In the genomic region with DNA sequence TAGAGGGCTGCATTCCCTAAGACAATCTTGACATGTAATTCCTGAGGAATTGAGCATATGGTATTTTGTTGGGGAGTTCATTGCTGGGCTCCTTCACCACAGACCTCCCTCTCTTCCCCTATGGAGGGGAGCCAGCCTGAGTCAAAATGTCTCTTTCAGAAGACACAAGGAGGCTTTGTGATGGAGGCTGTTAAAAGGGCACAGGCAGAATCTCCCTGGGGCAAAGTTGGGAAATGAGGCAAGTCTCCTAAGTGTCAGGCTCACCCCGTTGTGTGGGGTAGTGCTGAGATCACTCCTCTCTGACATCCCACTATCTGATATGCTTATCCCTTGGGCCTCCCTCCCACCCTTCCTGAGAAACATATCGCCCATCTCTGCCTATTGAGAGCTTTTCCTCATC, we compare ENCODE assay signal across 27 cellular contexts. TPM values are rescaled to one million over a fixed set of nuclear protein-coding genes. Genes with fewer than 3 reads are reported as not detected.
A peak's percentile ranks its signal among the peaks of the same experiment; 100 is the strongest.
DNase-seq lines count a peak whose midpoint lies in the region; ATAC-seq and TF ChIP-seq lines count a peak whose summit lies in the region.
"Had no signal": no experiment of that assay in that cellular context is flagged by ENCODE, and none has a peak within 500 bp of the region (broad histone marks: within the 10 kb centered on the region; RNA-seq: fewer than 3 reads in every experiment).

No MANE protein-coding gene starts in this region.

- peaks cover 9% of the 10 kb centered on the region for H3K4me1 ChIP-seq in GM23338 (ENCODE audit: insufficient read depth)
- H3K4me1 ChIP-seq: breast epithelium, pancreas, uterus had no signal

- no peaks in the 10 kb centered on the region for H3K9me2 ChIP-seq in GM23338 (ENCODE audit: insufficient read depth)

- POLR2A ChIA-PET in activated CD4-positive, alpha-beta T cell treated with anti-CD3 and anti-CD28 coated beads, Interleukin-2, amount 10 ng/mL, durations not matched to agents 7 days and 5 days (lab: Charles Lee), result no interaction called here

- H3K36me3 ChIP-seq in GM23338 (ENCODE audit: insufficient read depth), result no peaks in the 10 kb centered on the region
- H3K36me3 ChIP-seq: breast epithelium, pancreas, uterus had no signal

- peaks cover 51% of the 10 kb centered on the region for H3K27me3 ChIP-seq in GM23338 (ENCODE audit: insufficient read depth)
- H3K27me3 ChIP-seq: breast epithelium, pancreas, testis, uterus had no signal

- H3K27ac Mint-ChIP-seq in GM23338 (no peak overlapping the region), brain (peak overlapping the region in 3 of 5 experiments; percentile 4 to 72 (median 16))
- H3K27ac Mint-ChIP-seq in activated CD4-positive, alpha-beta T cell treated with anti-CD3 and anti-CD28 coated beads, Interleukin-2, amount 10 ng/mL, durations not matched to agents 7 days and 5 days, result no peak overlapping the region
- H3K27ac Mint-ChIP-seq: activated B cell treated with CpG ODN at 0.5 μM for 24 hours; activated CD8-positive, alpha-beta memory T cell treated with anti-CD3 and anti-CD28 coated beads, Interleukin-2, amount 10 ng/mL, durations not matched to agents 7 days and 5 days; activated naive CD4-positive, alpha-beta T cell treated with anti-CD3 and anti-CD28 coated beads for 36 hours; naive thymus-derived CD4-positive, alpha-beta T cell had no signal

- H3K27ac ChIP-seq in GM23338 (ENCODE audit: low read depth), result no peak overlapping the region
- H3K27ac ChIP-seq: pancreas, testis, uterus had no signal

- no peaks in the 10 kb centered on the region for H3K79me2 ChIP-seq in GM23338 (replicated peaks; ENCODE audit: insufficient read depth)

- no peak for DNase-seq in GM23338 (ENCODE audit: low spot score)
- DNase-seq in medulla oblongata (ENCODE audit: extremely low spot score), result peak; percentile 38
- peak; percentile 11 for DNase-seq in retina
- DNase-seq in activated CD4-positive, alpha-beta T cell treated with anti-CD3 and anti-CD28 coated beads, Interleukin-2, amount 10 ng/mL, durations not matched to agents 7 days and 5 days, result no peak
- no peak for DNase-seq in GM03348 (ENCODE audit: low spot score)
- no peak for DNase-seq in dermis blood vessel endothelial cell
- DNase-seq: activated B cell treated with CpG ODN at 0.5 μM for 24 hours; activated CD8-positive, alpha-beta memory T cell treated with anti-CD3 and anti-CD28 coated beads, Interleukin-2, amount 10 ng/mL, durations not matched to agents 7 days and 5 days; activated naive CD4-positive, alpha-beta T cell treated with anti-CD3 and anti-CD28 coated beads for 36 hours; amniotic stem cell; DND-41; effector CD8-positive, alpha-beta T cell; midbrain; naive thymus-derived CD4-positive, alpha-beta T cell; NCI-H1092 treated with DMSO at 0.1 percent for 48 hours; NCI-H2029; pancreas; stimulated activated naive CD4-positive, alpha-beta T cell treated with Interleukin-2 at 50 U/mL for 16 hours; testis; uterus had no signal

- H3K4me1 Mint-ChIP-seq in GM23338 (peaks cover 23% of the 10 kb centered on the region), brain (peaks cover 11% of the 10 kb centered on the region)
- H3K4me1 Mint-ChIP-seq in activated CD4-positive, alpha-beta T cell treated with anti-CD3 and anti-CD28 coated beads, Interleukin-2, amount 10 ng/mL, durations not matched to agents 7 days and 5 days, result peaks cover 11% of the 10 kb centered on the region

- H3K4me2 ChIP-seq in GM23338, result no peak overlapping the region

- no peaks in the 10 kb centered on the region for H3K36me3 Mint-ChIP-seq in GM23338 (ENCODE audit: low read depth)
- no peaks in the 10 kb centered on the region for H3K36me3 Mint-ChIP-seq in brain
- no peaks in the 10 kb centered on the region for H3K36me3 Mint-ChIP-seq in activated CD4-positive, alpha-beta T cell treated with anti-CD3 and anti-CD28 coated beads, Interleukin-2, amount 10 ng/mL, durations not matched to agents 7 days and 5 days (ENCODE audit: low read depth)
- H3K36me3 Mint-ChIP-seq: activated CD8-positive, alpha-beta memory T cell treated with anti-CD3 and anti-CD28 coated beads, Interleukin-2, amount 10 ng/mL, durations not matched to agents 7 days and 5 days; CD14-positive monocyte; naive thymus-derived CD4-positive, alpha-beta T cell had no signal

- TF ChIP-seq CTCF in GM23338 (conservative IDR thresholded peaks at IDR 0.05; ENCODE audit: low read depth in 2 of 2) (no peak), brain (conservative IDR thresholded peaks at IDR 0.05) (no peak)

- H4K20me1 ChIP-seq in GM23338 (replicated peaks; ENCODE audit: insufficient read depth), result no peaks in the 10 kb centered on the region; the same call in 1 of the 2 replicates

- no peak overlapping the region for H3K4me3 ChIP-seq in GM23338
- H3K4me3 ChIP-seq: breast epithelium, pancreas, testis, uterus had no signal

- H3K4me3 Mint-ChIP-seq in GM23338 (no peak overlapping the region), brain (peak overlapping the region in 1 of 5 experiments; percentile 40)
- no peak overlapping the region for H3K4me3 Mint-ChIP-seq in activated CD4-positive, alpha-beta T cell treated with anti-CD3 and anti-CD28 coated beads, Interleukin-2, amount 10 ng/mL, durations not matched to agents 7 days and 5 days
- H3K4me3 Mint-ChIP-seq: activated B cell treated with CpG ODN at 0.5 μM for 24 hours; activated CD8-positive, alpha-beta memory T cell treated with anti-CD3 and anti-CD28 coated beads, Interleukin-2, amount 10 ng/mL, durations not matched to agents 7 days and 5 days; activated naive CD4-positive, alpha-beta T cell treated with anti-CD3 and anti-CD28 coated beads for 36 hours; CD14-positive monocyte had no signal

- CTCF ChIA-PET in activated CD4-positive, alpha-beta T cell treated with anti-CD3 and anti-CD28 coated beads, Interleukin-2, amount 10 ng/mL, durations not matched to agents 7 days and 5 days (lab: Charles Lee), result interaction anchor here (0.6 to 1.5 kb wide), 5 partner anchors 8 to 108 kb away, joined by 3 to 5 read pairs (median 4); no protein-coding TSS in a partner anchor

- H3K9me3 Mint-ChIP-seq in GM23338 (no peaks in the 10 kb centered on the region), brain (peaks cover 0 to 6% (median 0%) of the 10 kb centered on the region in 5 experiments)
- no peaks in the 10 kb centered on the region for H3K9me3 Mint-ChIP-seq in activated CD4-positive, alpha-beta T cell treated with anti-CD3 and anti-CD28 coated beads, Interleukin-2, amount 10 ng/mL, durations not matched to agents 7 days and 5 days
- H3K9me3 Mint-ChIP-seq: activated B cell treated with CpG ODN at 0.5 μM for 24 hours; activated naive CD4-positive, alpha-beta T cell treated with anti-CD3 and anti-CD28 coated beads for 36 hours; CD14-positive monocyte had no signal

- peak overlapping the region; percentile 47; the same call in 1 of the 2 replicates for H2AFZ ChIP-seq in GM23338

- peaks cover 40% of the 10 kb centered on the region for H3K27me3 Mint-ChIP-seq in GM23338 (ENCODE audit: insufficient read depth, low read depth, poor library complexity)
- peaks cover 61% of the 10 kb centered on the region for H3K27me3 Mint-ChIP-seq in brain
- H3K27me3 Mint-ChIP-seq in activated CD4-positive, alpha-beta T cell treated with anti-CD3 and anti-CD28 coated beads, Interleukin-2, amount 10 ng/mL, durations not matched to agents 7 days and 5 days, result peaks cover 52% of the 10 kb centered on the region

- no peak for ATAC-seq in GM23338
- no peak for ATAC-seq in GM21529 (IDR thresholded peaks at IDR 0.05; ENCODE audit: unreplicated experiment)
- ATAC-seq: activated CD8-positive, alpha-beta memory T cell treated with anti-CD3 and anti-CD28 coated beads, Interleukin-2, amount 10 ng/mL, durations not matched to agents 7 days and 5 days; left lobe of liver; naive thymus-derived CD4-positive, alpha-beta T cell; Panc1; pancreas had no signal

- peaks cover 9% of the 10 kb centered on the region; the same call in 1 of the 2 replicates for H3F3A ChIP-seq in GM23338 (replicated peaks; ENCODE audit: low read depth)

TF ChIP-seq in GM23338, 12 proteins besides CTCF, POLR2A, EP300 and RAD21 (continues in another document):
- TF ChIP-seq JUNB (IDR thresholded peaks at IDR 0.05; ENCODE audit: unreplicated experiment), result no peak
- TF ChIP-seq EZH2phosphoT487 (IDR thresholded peaks at IDR 0.05; ENCODE audit: unreplicated experiment), result no peak
- no peak for TF ChIP-seq ZNF114 (CRISPR knock-in tag; IDR thresholded peaks at IDR 0.05)

RNA-seq across cellular contexts. Expression of a gene that starts 30.6 kb away (rescaled TPM):
- 0.39 and 1.1 TPM in 2 replicates for total RNA-seq in GM23338 (2014; rRNA removed; shearing (Covaris generic))
- 1.1 and 1.2 TPM in 2 replicates for polyA plus RNA-seq in GM23338 (2016; fragmentation: Nextera tagmentation; extraction: Ambion mirVana)
- polyA plus RNA-seq in brain (ENCODE audit: insufficient read depth, low read depth, low replicate concordance), result 2.0 TPM
- under 1 TPM; 0.15 to 0.21 TPM for total RNA-seq in activated CD4-positive, alpha-beta T cell treated with anti-CD3 and anti-CD28 coated beads, Interleukin-2, amount 10 ng/mL, durations not matched to agents 7 days and 5 days
- not detected in 2 replicates for total RNA-seq in dermis blood vessel endothelial cell
- total RNA-seq: activated B cell treated with CpG ODN at 0.5 μM for 24 hours; activated naive CD4-positive, alpha-beta T cell treated with anti-CD3 and anti-CD28 coated beads for 36 hours; breast epithelium; left lobe of liver; naive thymus-derived CD4-positive, alpha-beta T cell had no signal
- polyA plus RNA-seq: AG04450; CD14-positive monocyte; naive thymus-derived CD4-positive, alpha-beta T cell had no signal

RNA-seq across cellular contexts. Expression of a gene that starts 30.7 kb away (rescaled TPM):
- 43.3 and 45.9 TPM in 2 replicates for total RNA-seq in GM23338 (2014; rRNA removed; shearing (Covaris generic))
- polyA plus RNA-seq in GM23338 (2016; fragmentation: Nextera tagmentation; extraction: Ambion mirVana) (20.2 and 28.0 TPM in 2 replicates), brain (ENCODE audit: insufficient read depth, low read depth, low replicate concordance) (16.9 TPM)
- total RNA-seq in activated CD4-positive, alpha-beta T cell treated with anti-CD3 and anti-CD28 coated beads, Interleukin-2, amount 10 ng/mL, durations not matched to agents 7 days and 5 days, result 10 to 100 TPM; 32.2 to 34.6 TPM
- total RNA-seq in dermis blood vessel endothelial cell, result 34.0 and 35.6 TPM in 2 replicates

Comparison
In these comparisons a context has a peak if more than half of its experiments do, and no peak if none do; other contexts are left out.
1. DNase-seq: peak in medulla oblongata (single experiment) and retina (single experiment); none in GM23338 (single experiment), activated CD4-positive, alpha-beta T cell treated with anti-CD3 and anti-CD28 coated beads, Interleukin-2, amount 10 ng/mL, durations not matched to agents 7 days and 5 days (single experiment), GM03348 (single experiment) and dermis blood vessel endothelial cell (single experiment).
2. H3K27ac Mint-ChIP-seq: peak in brain (3 of 5); none in GM23338 (single experiment) and activated CD4-positive, alpha-beta T cell treated with anti-CD3 and anti-CD28 coated beads, Interleukin-2, amount 10 ng/mL, durations not matched to agents 7 days and 5 days (single experiment).